Comparison of ENCODE assay signal across 36 cellular contexts in genomic region chr2:215948051-215948450, GRCh38.
"Had no signal": no experiment of that assay in that cellular context is flagged by ENCODE, and none has a peak within 500 bp of the region (broad histone marks: within the 10 kb centered on the region; RNA-seq: fewer than 3 reads in every experiment).

No MANE protein-coding gene starts in this region.

- H3K27me3 Mint-ChIP-seq: activated B cell treated with CpG ODN at 0.5 μM for 24 hours; activated CD4-positive, alpha-beta memory T cell treated with anti-CD3 and anti-CD28 coated beads for 36 hours; activated CD4-positive, alpha-beta T cell treated with anti-CD3 and anti-CD28 coated beads, Interleukin-2, amount 10 ng/mL, durations not matched to agents 24 days and 14 days; activated CD8-positive, alpha-beta T cell treated with anti-CD3 and anti-CD28 coated beads for 36 hours; activated naive CD4-positive, alpha-beta T cell treated with anti-CD3 and anti-CD28 coated beads, Interleukin-2, amount 10 ng/mL, durations not matched to agents 7 days and 5 days; activated naive CD4-positive, alpha-beta T cell treated with anti-CD3 and anti-CD28 coated beads, Interleukin-2, amount 50 U/mL, for 24 hours; activated naive CD8-positive, alpha-beta T cell; activated naive CD8-positive, alpha-beta T cell treated with anti-CD3 and anti-CD28 coated beads, Interleukin-2, amount 10 ng/mL, durations not matched to agents 7 days and 5 days; activated naive CD8-positive, alpha-beta T cell treated with anti-CD3 and anti-CD28 coated beads, Interleukin-2, amount 50 U/mL, for 24 hours; brain had no signal

- ATAC-seq: activated CD8-positive, alpha-beta T cell treated with anti-CD3 and anti-CD28 coated beads for 36 hours; activated naive CD8-positive, alpha-beta T cell treated with anti-CD3 and anti-CD28 coated beads, Interleukin-2, amount 50 U/mL, for 24 hours; activated T-cell treated with anti-CD3 and anti-CD28 coated beads, Interleukin-2, amount 50 U/mL, for 4 hours; activated T-cell treated with anti-CD3 and anti-CD28 coated beads, Interleukin-2, amount 50 U/mL, for 72 hours had no signal

- H3K4me1 ChIP-seq: ascending aorta had no signal

- H3K4me1 Mint-ChIP-seq: activated B cell treated with CpG ODN at 0.5 μM for 24 hours; activated naive CD4-positive, alpha-beta T cell treated with anti-CD3 and anti-CD28 coated beads, Interleukin-2, amount 50 U/mL, for 24 hours; activated naive CD8-positive, alpha-beta T cell treated with anti-CD3 and anti-CD28 coated beads, Interleukin-2, amount 10 ng/mL, durations not matched to agents 7 days and 5 days; brain had no signal

- H3K9me3 ChIP-seq: ascending aorta had no signal

- H3K4me3 ChIP-seq: ascending aorta, cardiac muscle cell had no signal

- H3K36me3 ChIP-seq: ascending aorta, cardiac muscle cell had no signal

- FAIRE-seq: bronchial epithelial cell, TTC549 had no signal

- H3K27ac ChIP-seq: ascending aorta, cardiac muscle cell, VCaP had no signal

- H3K4me3 Mint-ChIP-seq: activated B cell treated with CpG ODN at 0.5 μM for 24 hours; activated CD4-positive, alpha-beta memory T cell treated with anti-CD3 and anti-CD28 coated beads for 36 hours; activated CD4-positive, alpha-beta T cell treated with anti-CD3 and anti-CD28 coated beads, Interleukin-2, amount 10 ng/mL, durations not matched to agents 24 days and 14 days; activated CD8-positive, alpha-beta T cell treated with anti-CD3 and anti-CD28 coated beads for 36 hours; activated naive CD4-positive, alpha-beta T cell treated with anti-CD3 and anti-CD28 coated beads, Interleukin-2, amount 10 ng/mL, durations not matched to agents 7 days and 5 days; activated naive CD4-positive, alpha-beta T cell treated with anti-CD3 and anti-CD28 coated beads, Interleukin-2, amount 50 U/mL, for 24 hours; activated naive CD8-positive, alpha-beta T cell; activated naive CD8-positive, alpha-beta T cell treated with anti-CD3 and anti-CD28 coated beads, Interleukin-2, amount 10 ng/mL, durations not matched to agents 7 days and 5 days; activated naive CD8-positive, alpha-beta T cell treated with anti-CD3 and anti-CD28 coated beads, Interleukin-2, amount 50 U/mL, for 24 hours; activated T-cell treated with anti-CD3 and anti-CD28 coated beads, Interleukin-2, amount 50 U/mL, for 4 hours; activated T-cell treated with anti-CD3 and anti-CD28 coated beads, Interleukin-2, amount 50 U/mL, for 72 hours; brain; T-helper 1 cell treated with Interleukin-12 subunit alpha and Interleukin-12 subunit beta and Interleukin-4 antibody, amounts not matched to agents 30 μg/mL and 1 μg/mL, for 36 hours; T-helper 2 cell treated with Interferon-gamma antibody and Interleukin-4, amounts not matched to agents 5 μg/mL and 100 μg/mL, for 36 hours had no signal

- H3K9me3 Mint-ChIP-seq: activated B cell treated with CpG ODN at 0.5 μM for 24 hours; activated CD4-positive, alpha-beta memory T cell treated with anti-CD3 and anti-CD28 coated beads for 36 hours; activated CD4-positive, alpha-beta T cell treated with anti-CD3 and anti-CD28 coated beads, Interleukin-2, amount 10 ng/mL, durations not matched to agents 24 days and 14 days; activated CD8-positive, alpha-beta T cell treated with anti-CD3 and anti-CD28 coated beads for 36 hours; activated naive CD4-positive, alpha-beta T cell treated with anti-CD3 and anti-CD28 coated beads, Interleukin-2, amount 10 ng/mL, durations not matched to agents 7 days and 5 days; activated naive CD4-positive, alpha-beta T cell treated with anti-CD3 and anti-CD28 coated beads, Interleukin-2, amount 50 U/mL, for 24 hours; activated naive CD8-positive, alpha-beta T cell treated with anti-CD3 and anti-CD28 coated beads, Interleukin-2, amount 10 ng/mL, durations not matched to agents 7 days and 5 days; activated naive CD8-positive, alpha-beta T cell treated with anti-CD3 and anti-CD28 coated beads, Interleukin-2, amount 50 U/mL, for 24 hours; activated T-cell treated with anti-CD3 and anti-CD28 coated beads, Interleukin-2, amount 50 U/mL, for 4 hours; activated T-cell treated with anti-CD3 and anti-CD28 coated beads, Interleukin-2, amount 50 U/mL, for 72 hours; activated T-helper 2 cell treated with anti-CD3 and anti-CD28 coated beads, Interferon-gamma antibody, Interleukin-2, Interleukin-4, amounts not matched to agents 10 μg/mL and 5 μg/mL and 100 μg/mL, durations not matched to agents 14 hours and 24 hours and 36 hours; T-helper 1 cell treated with Interleukin-12 subunit alpha and Interleukin-12 subunit beta and Interleukin-4 antibody, amounts not matched to agents 30 μg/mL and 1 μg/mL, for 36 hours; T-helper 2 cell treated with Interferon-gamma antibody and Interleukin-4, amounts not matched to agents 5 μg/mL and 100 μg/mL, for 36 hours had no signal

- H3K27ac Mint-ChIP-seq: activated B cell treated with CpG ODN at 0.5 μM for 24 hours; activated CD4-positive, alpha-beta memory T cell treated with anti-CD3 and anti-CD28 coated beads for 36 hours; activated CD4-positive, alpha-beta T cell treated with anti-CD3 and anti-CD28 coated beads, Interleukin-2, amount 10 ng/mL, durations not matched to agents 24 days and 14 days; activated CD8-positive, alpha-beta T cell treated with anti-CD3 and anti-CD28 coated beads for 36 hours; activated naive CD4-positive, alpha-beta T cell treated with anti-CD3 and anti-CD28 coated beads, Interleukin-2, amount 10 ng/mL, durations not matched to agents 7 days and 5 days; activated naive CD4-positive, alpha-beta T cell treated with anti-CD3 and anti-CD28 coated beads, Interleukin-2, amount 50 U/mL, for 24 hours; activated naive CD8-positive, alpha-beta T cell; activated naive CD8-positive, alpha-beta T cell treated with anti-CD3 and anti-CD28 coated beads, Interleukin-2, amount 10 ng/mL, durations not matched to agents 7 days and 5 days; activated naive CD8-positive, alpha-beta T cell treated with anti-CD3 and anti-CD28 coated beads, Interleukin-2, amount 50 U/mL, for 24 hours; activated T-cell treated with anti-CD3 and anti-CD28 coated beads, Interleukin-2, amount 50 U/mL, for 72 hours; activated T-helper 2 cell treated with anti-CD3 and anti-CD28 coated beads, Interferon-gamma antibody, Interleukin-2, Interleukin-4, amounts not matched to agents 10 μg/mL and 5 μg/mL and 100 μg/mL, durations not matched to agents 14 hours and 24 hours and 36 hours; brain; T-helper 1 cell treated with Interleukin-12 subunit alpha and Interleukin-12 subunit beta and Interleukin-4 antibody, amounts not matched to agents 30 μg/mL and 1 μg/mL, for 36 hours; T-helper 2 cell treated with Interferon-gamma antibody and Interleukin-4, amounts not matched to agents 5 μg/mL and 100 μg/mL, for 36 hours had no signal

- H3K27me3 ChIP-seq: ascending aorta, cardiac muscle cell had no signal

- DNase-seq: activated B cell treated with CpG ODN at 0.5 μM for 24 hours; activated CD4-positive, alpha-beta memory T cell treated with anti-CD3 and anti-CD28 coated beads for 36 hours; activated CD4-positive, alpha-beta T cell treated with anti-CD3 and anti-CD28 coated beads for 4 hours; activated CD4-positive, alpha-beta T cell treated with anti-CD3 and anti-CD28 coated beads, Interleukin-2, amount 10 ng/mL, durations not matched to agents 24 days and 14 days; activated CD4-positive, alpha-beta T cell treated with anti-CD3 and anti-CD28 coated beads, Interleukin-2, amount 50 U/mL, for 1 hour; activated CD4-positive, alpha-beta T cell treated with anti-CD3 and anti-CD28 coated beads, Interleukin-2, amount 50 U/mL, for 4 hours; activated CD4-positive, CD25-positive, alpha-beta regulatory T cell treated with anti-CD3 and anti-CD28 coated beads, Interleukin-2, amount 50 U/mL, for 72 hours; activated CD8-positive, alpha-beta memory T cell treated with anti-CD3 and anti-CD28 coated beads, Interleukin-2, amount 50 U/mL, for 4 hours; activated CD8-positive, alpha-beta T cell treated with anti-CD3 and anti-CD28 coated beads for 36 hours; activated effector memory CD4-positive, alpha-beta T cell treated with Interleukin-2 at 50 U/mL for 16 hours; activated gamma-delta T cell; activated naive CD4-positive, alpha-beta T cell treated with anti-CD3 and anti-CD28 coated beads, Interleukin-2, amount 10 ng/mL, durations not matched to agents 7 days and 5 days; activated naive CD4-positive, alpha-beta T cell treated with Interleukin-2 at 50 U/mL for 16 hours; activated naive CD8-positive, alpha-beta T cell treated with anti-CD3 and anti-CD28 coated beads, Interleukin-2, amount 10 ng/mL, durations not matched to agents 7 days and 5 days; activated naive CD8-positive, alpha-beta T cell treated with anti-CD3 and anti-CD28 coated beads, Interleukin-2, amount 50 U/mL, for 24 hours; activated T-cell treated with anti-CD3 and anti-CD28 coated beads for 4 hours; activated T-cell treated with anti-CD3 and anti-CD28 coated beads, Interleukin-2, amount 50 U/mL, for 1 hour; activated T-cell treated with anti-CD3 and anti-CD28 coated beads, Interleukin-2, amount 50 U/mL, for 4 hours; activated T-cell treated with anti-CD3 and anti-CD28 coated beads, Interleukin-2, amount 50 U/mL, for 72 hours; amygdala; anterior cingulate cortex; caudate nucleus; T-helper 1 cell; T-helper 2 cell; T-helper 9 cell had no signal
